29 cellular contexts compared by ENCODE assay signal in genomic region chr2:142687075-142687474, GRCh38.
"Had no signal": no experiment of that assay in that cellular context is flagged by ENCODE, and none has a peak within 500 bp of the region (broad histone marks: within the 10 kb centered on the region; RNA-seq: fewer than 3 reads in every experiment).

No MANE protein-coding gene starts in this region.

- H3K9me3 ChIP-seq: stomach, suprapubic skin, testis, thoracic aorta, thyroid gland, tibial artery, tibial nerve, transverse colon, upper lobe of left lung, upper lobe of right lung, uterus, vagina had no signal

- H3K27me3 ChIP-seq: stomach, suprapubic skin, testis, thyroid gland, tibial artery, tibial nerve, transverse colon, upper lobe of left lung, upper lobe of right lung, uterus, vagina had no signal

- H3K9me3 Mint-ChIP-seq: stimulated activated memory B cell treated with anti-CD40 and anti-IgM and Interleukin-4, amounts not matched to agents 10 μg/mL and 1 μg/mL and 100 μg/mL, for 72 hours; stimulated activated naive B cell treated with anti-CD40 and anti-IgM and Interleukin-4, amounts not matched to agents 10 μg/mL and 1 μg/mL and 100 μg/mL, for 72 hours; stimulated activated naive CD8-positive, alpha-beta T cell treated with anti-CD3 and anti-CD28 coated beads, Interleukin-15, amount 100 ng/mL, for 72 hours; stimulated activated naive CD8-positive, alpha-beta T cell treated with anti-CD3 and anti-CD28 coated beads, Interleukin-15, Interleukin-2, amounts not matched to agents 100 ng/mL and 50 ng/mL, for 24 hours; type B pancreatic cell had no signal

- H3K4me3 Mint-ChIP-seq: stimulated activated effector memory CD8-positive, alpha-beta T cell treated with anti-CD3 and anti-CD28 coated beads, Interleukin-12 subunit alpha, Interleukin-12 subunit beta, amount 100 ng/mL, for 72 hours; stimulated activated memory B cell treated with anti-CD40 and anti-IgM and Interleukin-4, amounts not matched to agents 10 μg/mL and 1 μg/mL and 100 μg/mL, for 72 hours; stimulated activated naive B cell treated with anti-CD40 and anti-IgM and Interleukin-4, amounts not matched to agents 10 μg/mL and 1 μg/mL and 100 μg/mL, for 72 hours; stimulated activated naive CD8-positive, alpha-beta T cell treated with anti-CD3 and anti-CD28 coated beads, Interleukin-15, amount 100 ng/mL, for 72 hours; stimulated activated naive CD8-positive, alpha-beta T cell treated with anti-CD3 and anti-CD28 coated beads, Interleukin-15, Interleukin-2, amounts not matched to agents 100 ng/mL and 50 ng/mL, for 24 hours; type B pancreatic cell had no signal

- H3K27ac Mint-ChIP-seq: stimulated activated effector memory CD8-positive, alpha-beta T cell treated with anti-CD3 and anti-CD28 coated beads, Interleukin-12 subunit alpha, Interleukin-12 subunit beta, amount 100 ng/mL, for 72 hours; stimulated activated memory B cell treated with anti-CD40 and anti-IgM and Interleukin-4, amounts not matched to agents 10 μg/mL and 1 μg/mL and 100 μg/mL, for 72 hours; stimulated activated naive B cell treated with anti-CD40 and anti-IgM and Interleukin-4, amounts not matched to agents 10 μg/mL and 1 μg/mL and 100 μg/mL, for 72 hours; stimulated activated naive CD8-positive, alpha-beta T cell treated with anti-CD3 and anti-CD28 coated beads, Interleukin-15, amount 100 ng/mL, for 72 hours; stimulated activated naive CD8-positive, alpha-beta T cell treated with anti-CD3 and anti-CD28 coated beads, Interleukin-15, Interleukin-2, amounts not matched to agents 100 ng/mL and 50 ng/mL, for 24 hours; type B pancreatic cell had no signal

- H3K36me3 ChIP-seq: stomach, suprapubic skin, thoracic aorta, thyroid gland, tibial artery, tibial nerve, transverse colon, upper lobe of left lung, upper lobe of right lung, vagina had no signal

- DNase-seq: stimulated activated CD4-positive, alpha-beta T cell treated with anti-CD3 and anti-CD28 coated beads, Interleukin-2, amount 100 ng/mL, for 48 hours; stimulated activated CD4-positive, alpha-beta T cell treated with anti-CD3 and anti-CD28 coated beads, Interleukin-4, amount 100 ng/mL, for 1 hour; stimulated activated CD4-positive, alpha-beta T cell treated with anti-CD3 and anti-CD28 coated beads, Interleukin-4, amount 100 ng/mL, for 24 hours; stimulated activated CD4-positive, alpha-beta T cell treated with anti-CD3 and anti-CD28 coated beads, Interleukin-4, amount 100 ng/mL, for 4 hours; stimulated activated CD8-positive, alpha-beta memory T cell treated with anti-CD3 and anti-CD28 coated beads, Interleukin-4, amount 100 ng/mL, for 48 hours; stimulated activated naive B cell treated with anti-CD40 and anti-IgM and Interleukin-4, amounts not matched to agents 10 μg/mL and 1 μg/mL and 100 μg/mL, for 72 hours; stimulated activated naive CD4-positive, alpha-beta T cell; stimulated activated naive CD4-positive, alpha-beta T cell treated with Interleukin-2 at 50 U/mL for 16 hours; stimulated activated naive CD8-positive, alpha-beta T cell treated with anti-CD3 and anti-CD28 coated beads, Interleukin-15, amount 100 ng/mL, for 72 hours; stimulated activated naive CD8-positive, alpha-beta T cell treated with anti-CD3 and anti-CD28 coated beads, Interleukin-15, Interleukin-2, amounts not matched to agents 100 U/mL and 50 U/mL, for 24 hours; stomach; substantia nigra; testis; thyroid gland; tibial artery; transverse colon; trophoblast cell; upper lobe of left lung; upper lobe of right lung; uterus had no signal

- FAIRE-seq: urothelium cell line had no signal

- H3K4me3 ChIP-seq: stomach, suprapubic skin, testis, thoracic aorta, thyroid gland, tibial artery, tibial nerve, transverse colon, upper lobe of left lung, upper lobe of right lung, uterus, vagina had no signal

- H3K36me3 Mint-ChIP-seq: stimulated activated effector memory CD8-positive, alpha-beta T cell treated with anti-CD3 and anti-CD28 coated beads, Interleukin-12 subunit alpha, Interleukin-12 subunit beta, amount 100 ng/mL, for 72 hours; stimulated activated memory B cell treated with anti-CD40 and anti-IgM and Interleukin-4, amounts not matched to agents 10 μg/mL and 1 μg/mL and 100 μg/mL, for 72 hours; stimulated activated naive B cell treated with anti-CD40 and anti-IgM and Interleukin-4, amounts not matched to agents 10 μg/mL and 1 μg/mL and 100 μg/mL, for 72 hours; type B pancreatic cell had no signal

- H3K27ac ChIP-seq: stomach, suprapubic skin, testis, thoracic aorta, thyroid gland, tibial artery, tibial nerve, transverse colon, upper lobe of left lung, upper lobe of right lung, uterus, vagina had no signal

- ATAC-seq: stimulated activated effector memory CD8-positive, alpha-beta T cell treated with anti-CD3 and anti-CD28 coated beads, Interleukin-12 subunit alpha, Interleukin-12 subunit beta, amount 100 ng/mL, for 72 hours; stimulated activated memory B cell treated with anti-CD40 and anti-IgM and Interleukin-4, amounts not matched to agents 10 μg/mL and 1 μg/mL and 100 μg/mL, for 72 hours; stimulated activated naive B cell treated with anti-CD40 and anti-IgM and Interleukin-4, amounts not matched to agents 10 μg/mL and 1 μg/mL and 100 μg/mL, for 72 hours; stimulated activated naive CD8-positive, alpha-beta T cell treated with anti-CD3 and anti-CD28 coated beads, Interleukin-15, amount 100 ng/mL, for 72 hours; stimulated activated naive CD8-positive, alpha-beta T cell treated with anti-CD3 and anti-CD28 coated beads, Interleukin-15, Interleukin-2, amounts not matched to agents 100 U/mL and 50 U/mL, for 24 hours; upper lobe of right lung had no signal

- H3K4me1 Mint-ChIP-seq: stimulated activated effector memory CD8-positive, alpha-beta T cell treated with anti-CD3 and anti-CD28 coated beads, Interleukin-12 subunit alpha, Interleukin-12 subunit beta, amount 100 ng/mL, for 72 hours; stimulated activated memory B cell treated with anti-CD40 and anti-IgM and Interleukin-4, amounts not matched to agents 10 μg/mL and 1 μg/mL and 100 μg/mL, for 72 hours; stimulated activated naive B cell treated with anti-CD40 and anti-IgM and Interleukin-4, amounts not matched to agents 10 μg/mL and 1 μg/mL and 100 μg/mL, for 72 hours; stimulated activated naive CD8-positive, alpha-beta T cell treated with anti-CD3 and anti-CD28 coated beads, Interleukin-15, amount 100 ng/mL, for 72 hours had no signal

- H3K27me3 Mint-ChIP-seq: stimulated activated naive B cell treated with anti-CD40 and anti-IgM and Interleukin-4, amounts not matched to agents 10 μg/mL and 1 μg/mL and 100 μg/mL, for 72 hours; stimulated activated naive CD8-positive, alpha-beta T cell treated with anti-CD3 and anti-CD28 coated beads, Interleukin-15, amount 100 ng/mL, for 72 hours; stimulated activated naive CD8-positive, alpha-beta T cell treated with anti-CD3 and anti-CD28 coated beads, Interleukin-15, Interleukin-2, amounts not matched to agents 100 ng/mL and 50 ng/mL, for 24 hours; type B pancreatic cell had no signal

- H3K4me1 ChIP-seq: stomach, suprapubic skin, testis, thyroid gland, tibial artery, tibial nerve, transverse colon, upper lobe of left lung, upper lobe of right lung, uterus, vagina had no signal
